Comparison of ENCODE assay signal across 10 cellular contexts in the genomic region with DNA sequence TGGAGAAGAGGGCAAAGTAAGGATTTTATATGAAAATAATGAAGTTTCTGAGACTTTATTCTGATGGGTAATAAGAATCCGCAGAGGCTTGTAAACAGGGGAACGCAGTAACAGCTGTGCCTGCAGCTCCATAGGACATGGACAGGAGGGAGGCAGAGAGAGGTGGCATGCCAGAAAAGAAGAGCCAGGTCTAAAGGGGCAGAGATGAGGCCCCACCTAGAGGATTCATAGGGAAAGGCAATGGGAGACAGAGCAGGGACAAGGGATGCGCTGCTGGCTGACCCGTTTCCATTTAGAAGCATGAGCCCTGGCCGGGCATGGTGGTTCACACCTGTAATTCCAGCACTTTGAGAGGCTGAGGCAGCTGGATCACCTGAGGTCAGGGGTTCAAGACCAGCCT.
DNase-seq lines count a peak whose midpoint lies in the region; ATAC-seq and TF ChIP-seq lines count a peak whose summit lies in the region.
"Had no signal": no experiment of that assay in that cellular context is flagged by ENCODE, and none has a peak within 500 bp of the region (broad histone marks: within the 10 kb centered on the region; RNA-seq: fewer than 3 reads in every experiment).

No MANE protein-coding gene starts in this region.

- in situ Hi-C loops in transverse colon (cut with MboI; ENCODE audit: low pct_ligation_motif_present in 1 of 4, low pct_unique_long_range_greater_than_20kb in 1 of 4, low sequenced_read_pairs in 3 of 4): no loop called here

- TF ChIP-seq CTCF in fibroblast of mammary gland (conservative IDR thresholded peaks at IDR 0.05; ENCODE audit: control insufficient read depth, insufficient read depth, low read depth, low read length) (peak; percentile 49), psoas muscle (IDR thresholded peaks at IDR 0.05) (peak; percentile 16), transverse colon (IDR thresholded peaks at IDR 0.05) (no peak)

- peak in 2 of 4 donors; percentile 59 to 64 for ATAC-seq in psoas muscle

- H3K9me3 ChIP-seq in psoas muscle (no peaks in the 10 kb centered on the region), transverse colon (no peaks in the 10 kb centered on the region)

- H3K4me1 ChIP-seq in psoas muscle (no peaks in the 10 kb centered on the region), transverse colon (no peaks in the 10 kb centered on the region)

- intact Hi-C loops in psoas muscle (cut with DNase I): no loop called here
- intact Hi-C loops in transverse colon (cut with DNase I; ENCODE audit: low total_unique reads): no loop called here

- no peak overlapping the region for H3K27ac ChIP-seq in psoas muscle
- no peak overlapping the region for H3K27ac ChIP-seq in transverse colon

- H3K4me3 ChIP-seq in fibroblast of mammary gland (ENCODE audit: control insufficient read depth, low read depth, low read length): no peak overlapping the region
- H3K4me3 ChIP-seq in psoas muscle: no peak overlapping the region
- H3K4me3 ChIP-seq in transverse colon: no peak overlapping the region

- no peak for TF ChIP-seq POLR2A in transverse colon (IDR thresholded peaks at IDR 0.05)

- H3K36me3 ChIP-seq in psoas muscle (ENCODE audit: insufficient read depth in 1 of 2, low read depth in 1 of 2) (no peaks in the 10 kb centered on the region), transverse colon (no peaks in the 10 kb centered on the region)

- WGBS in psoas muscle, 3 donors: 52 to 60% (median 54%) methylated on average over 5 of the region's 5 CpGs
- WGBS in transverse colon (ENCODE audit: low coverage in 1 of 2), 2 donors: 71 to 83% methylated on average over 4 to 5 of the region's 5 CpGs

- no peak for TF ChIP-seq EP300 in transverse colon (IDR thresholded peaks at IDR 0.05; ENCODE audit: low read depth)

- peaks cover 0 to 3% (median 0%) of the 10 kb centered on the region in 3 donors for H3K27me3 ChIP-seq in psoas muscle (ENCODE audit: insufficient read depth in 3 of 3, low read length in 2 of 3)
- no peaks in the 10 kb centered on the region for H3K27me3 ChIP-seq in transverse colon

- DNase-seq in NCI-H345 (lab: John Stamatoyannopoulos, UW): peak; percentile 35
- no peak for DNase-seq in NCI-H345 treated with DMSO at 0.1 percent for 48 hours (lab: John Stamatoyannopoulos, UW; ENCODE audit: unreplicated experiment)
- DNase-seq in NCI-H82 treated with DMSO at 0.1 percent for 48 hours (lab: John Stamatoyannopoulos, UW; ENCODE audit: unreplicated experiment): peak; percentile 9
- DNase-seq in fibroblast of mammary gland (ENCODE audit: low read depth): peak; percentile 41
- no peak for DNase-seq in psoas muscle
- no peak for DNase-seq in NCI-H1417 (lab: John Stamatoyannopoulos, UW)
- no peak for DNase-seq in NCI-H1436 (lab: John Stamatoyannopoulos, UW)
- no peak for DNase-seq in transverse colon
- DNase-seq: activated naive CD4-positive, alpha-beta T cell treated with anti-CD3 and anti-CD28 coated beads, Interleukin-2, amount 10 ng/mL, durations not matched to agents 7 days and 5 days; T1000 had no signal

Comparison
In these comparisons a context has a peak if more than half of its experiments do, and no peak if none do; other contexts are left out.
1. DNase-seq: peak in NCI-H345 (single experiment), NCI-H82 treated with DMSO at 0.1 percent for 48 hours (single experiment) and fibroblast of mammary gland (single experiment); none in NCI-H345 treated with DMSO at 0.1 percent for 48 hours (single experiment), psoas muscle (0 of 2), NCI-H1417 (0 of 3), NCI-H1436 (single experiment) and transverse colon (single experiment).
2. CTCF ChIP-seq: peak in fibroblast of mammary gland (single experiment) and psoas muscle (single experiment); none in transverse colon (0 of 5).